1 cellular context compared by ENCODE assay signal in the genomic region with DNA sequence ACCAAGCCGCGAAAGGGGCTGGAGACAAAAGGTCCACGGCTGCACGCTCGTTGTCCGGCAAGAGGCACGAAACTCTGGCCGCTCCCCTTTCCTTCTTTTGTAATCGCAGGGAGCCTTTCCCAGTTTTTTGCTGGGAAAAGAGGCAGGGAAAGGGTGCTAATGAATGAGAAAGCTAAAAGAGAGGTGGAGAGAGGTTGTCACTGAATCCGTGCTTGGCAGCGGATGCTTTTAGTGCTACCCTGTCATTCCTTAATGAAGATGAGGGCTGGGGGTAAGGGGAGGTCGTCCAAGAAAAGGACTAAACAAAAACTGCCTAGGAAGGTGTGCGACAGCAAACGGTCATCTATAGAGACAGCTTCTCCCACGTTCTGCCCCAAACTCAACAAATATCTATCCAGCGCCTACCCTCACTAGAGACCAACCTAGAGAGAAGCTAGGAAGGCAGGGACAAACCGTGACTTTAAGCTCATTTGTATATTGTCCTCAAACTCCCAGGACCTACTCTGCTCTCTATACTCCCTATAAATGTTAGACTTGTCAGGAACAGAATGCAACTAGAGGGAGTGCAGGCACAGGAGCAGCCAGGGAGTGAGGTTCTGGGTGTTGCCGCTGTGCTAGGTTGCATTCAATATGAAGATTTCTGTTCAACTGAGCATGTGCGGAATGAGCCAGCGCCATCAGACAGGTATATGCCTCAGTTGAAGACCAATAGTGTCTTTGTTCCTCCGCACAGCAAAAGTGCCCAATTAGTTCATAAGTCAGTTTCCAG.
TF ChIP-seq lines count a peak whose summit lies in the region.

No MANE protein-coding gene starts in this region.

TF ChIP-seq in K562, 482 proteins besides CTCF, POLR2A, EP300 and RAD21 (continued from another document and continues in another):
- TF ChIP-seq, protein P1, sequence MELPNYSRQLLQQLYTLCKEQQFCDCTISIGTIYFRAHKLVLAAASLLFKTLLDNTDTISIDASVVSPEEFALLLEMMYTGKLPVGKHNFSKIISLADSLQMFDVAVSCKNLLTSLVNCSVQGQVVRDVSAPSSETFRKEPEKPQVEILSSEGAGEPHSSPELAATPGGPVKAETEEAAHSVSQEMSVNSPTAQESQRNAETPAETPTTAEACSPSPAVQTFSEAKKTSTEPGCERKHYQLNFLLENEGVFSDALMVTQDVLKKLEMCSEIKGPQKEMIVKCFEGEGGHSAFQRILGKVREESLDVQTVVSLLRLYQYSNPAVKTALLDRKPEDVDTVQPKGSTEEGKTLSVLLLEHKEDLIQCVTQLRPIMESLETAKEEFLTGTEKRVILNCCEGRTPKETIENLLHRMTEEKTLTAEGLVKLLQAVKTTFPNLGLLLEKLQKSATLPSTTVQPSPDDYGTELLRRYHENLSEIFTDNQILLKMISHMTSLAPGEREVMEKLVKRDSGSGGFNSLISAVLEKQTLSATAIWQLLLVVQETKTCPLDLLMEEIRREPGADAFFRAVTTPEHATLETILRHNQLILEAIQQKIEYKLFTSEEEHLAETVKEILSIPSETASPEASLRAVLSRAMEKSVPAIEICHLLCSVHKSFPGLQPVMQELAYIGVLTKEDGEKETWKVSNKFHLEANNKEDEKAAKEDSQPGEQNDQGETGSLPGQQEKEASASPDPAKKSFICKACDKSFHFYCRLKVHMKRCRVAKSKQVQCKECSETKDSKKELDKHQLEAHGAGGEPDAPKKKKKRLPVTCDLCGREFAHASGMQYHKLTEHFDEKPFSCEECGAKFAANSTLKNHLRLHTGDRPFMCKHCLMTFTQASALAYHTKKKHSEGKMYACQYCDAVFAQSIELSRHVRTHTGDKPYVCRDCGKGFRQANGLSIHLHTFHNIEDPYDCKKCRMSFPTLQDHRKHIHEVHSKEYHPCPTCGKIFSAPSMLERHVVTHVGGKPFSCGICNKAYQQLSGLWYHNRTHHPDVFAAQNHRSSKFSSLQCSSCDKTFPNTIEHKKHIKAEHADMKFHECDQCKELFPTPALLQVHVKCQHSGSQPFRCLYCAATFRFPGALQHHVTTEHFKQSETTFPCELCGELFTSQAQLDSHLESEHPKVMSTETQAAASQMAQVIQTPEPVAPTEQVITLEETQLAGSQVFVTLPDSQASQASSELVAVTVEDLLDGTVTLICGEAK (IDR thresholded peaks at IDR 0.05) = 0 out of 2 replicates have a peak, but pooled peaks have one; percentile 20
- TF ChIP-seq, protein P1 (CRISPR knock-in tag; IDR thresholded peaks at IDR 0.05) = no peak
- TF ChIP-seq, protein P2, sequence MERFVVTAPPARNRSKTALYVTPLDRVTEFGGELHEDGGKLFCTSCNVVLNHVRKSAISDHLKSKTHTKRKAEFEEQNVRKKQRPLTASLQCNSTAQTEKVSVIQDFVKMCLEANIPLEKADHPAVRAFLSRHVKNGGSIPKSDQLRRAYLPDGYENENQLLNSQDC (CRISPR knock-in tag; IDR thresholded peaks at IDR 0.05) = no peak
- TF ChIP-seq ATF7 (IDR thresholded peaks at IDR 0.05) (0 out of 2 replicates have a peak, but pooled peaks have one; percentile 8), CEBPB (tag; IDR thresholded peaks at IDR 0.05) (no peak), L3MBTL2 (IDR thresholded peaks at IDR 0.05) (peak; percentile 40; the same call in 1 of the 2 replicates), ZSCAN32 (CRISPR knock-in tag; IDR thresholded peaks at IDR 0.05) (no peak)
- TF ChIP-seq, protein P3, sequence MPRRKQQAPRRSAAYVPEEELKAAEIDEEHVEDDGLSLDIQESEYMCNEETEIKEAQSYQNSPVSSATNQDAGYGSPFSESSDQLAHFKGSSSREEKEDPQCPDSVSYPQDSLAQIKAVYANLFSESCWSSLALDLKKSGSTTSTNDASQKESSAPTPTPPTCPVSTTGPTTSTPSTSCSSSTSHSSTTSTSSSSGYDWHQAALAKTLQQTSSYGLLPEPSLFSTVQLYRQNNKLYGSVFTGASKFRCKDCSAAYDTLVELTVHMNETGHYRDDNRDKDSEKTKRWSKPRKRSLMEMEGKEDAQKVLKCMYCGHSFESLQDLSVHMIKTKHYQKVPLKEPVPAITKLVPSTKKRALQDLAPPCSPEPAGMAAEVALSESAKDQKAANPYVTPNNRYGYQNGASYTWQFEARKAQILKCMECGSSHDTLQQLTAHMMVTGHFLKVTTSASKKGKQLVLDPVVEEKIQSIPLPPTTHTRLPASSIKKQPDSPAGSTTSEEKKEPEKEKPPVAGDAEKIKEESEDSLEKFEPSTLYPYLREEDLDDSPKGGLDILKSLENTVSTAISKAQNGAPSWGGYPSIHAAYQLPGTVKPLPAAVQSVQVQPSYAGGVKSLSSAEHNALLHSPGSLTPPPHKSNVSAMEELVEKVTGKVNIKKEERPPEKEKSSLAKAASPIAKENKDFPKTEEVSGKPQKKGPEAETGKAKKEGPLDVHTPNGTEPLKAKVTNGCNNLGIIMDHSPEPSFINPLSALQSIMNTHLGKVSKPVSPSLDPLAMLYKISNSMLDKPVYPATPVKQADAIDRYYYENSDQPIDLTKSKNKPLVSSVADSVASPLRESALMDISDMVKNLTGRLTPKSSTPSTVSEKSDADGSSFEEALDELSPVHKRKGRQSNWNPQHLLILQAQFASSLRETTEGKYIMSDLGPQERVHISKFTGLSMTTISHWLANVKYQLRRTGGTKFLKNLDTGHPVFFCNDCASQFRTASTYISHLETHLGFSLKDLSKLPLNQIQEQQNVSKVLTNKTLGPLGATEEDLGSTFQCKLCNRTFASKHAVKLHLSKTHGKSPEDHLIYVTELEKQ (CRISPR knock-in tag; IDR thresholded peaks at IDR 0.05) = no peak
- TF ChIP-seq, protein P4, sequence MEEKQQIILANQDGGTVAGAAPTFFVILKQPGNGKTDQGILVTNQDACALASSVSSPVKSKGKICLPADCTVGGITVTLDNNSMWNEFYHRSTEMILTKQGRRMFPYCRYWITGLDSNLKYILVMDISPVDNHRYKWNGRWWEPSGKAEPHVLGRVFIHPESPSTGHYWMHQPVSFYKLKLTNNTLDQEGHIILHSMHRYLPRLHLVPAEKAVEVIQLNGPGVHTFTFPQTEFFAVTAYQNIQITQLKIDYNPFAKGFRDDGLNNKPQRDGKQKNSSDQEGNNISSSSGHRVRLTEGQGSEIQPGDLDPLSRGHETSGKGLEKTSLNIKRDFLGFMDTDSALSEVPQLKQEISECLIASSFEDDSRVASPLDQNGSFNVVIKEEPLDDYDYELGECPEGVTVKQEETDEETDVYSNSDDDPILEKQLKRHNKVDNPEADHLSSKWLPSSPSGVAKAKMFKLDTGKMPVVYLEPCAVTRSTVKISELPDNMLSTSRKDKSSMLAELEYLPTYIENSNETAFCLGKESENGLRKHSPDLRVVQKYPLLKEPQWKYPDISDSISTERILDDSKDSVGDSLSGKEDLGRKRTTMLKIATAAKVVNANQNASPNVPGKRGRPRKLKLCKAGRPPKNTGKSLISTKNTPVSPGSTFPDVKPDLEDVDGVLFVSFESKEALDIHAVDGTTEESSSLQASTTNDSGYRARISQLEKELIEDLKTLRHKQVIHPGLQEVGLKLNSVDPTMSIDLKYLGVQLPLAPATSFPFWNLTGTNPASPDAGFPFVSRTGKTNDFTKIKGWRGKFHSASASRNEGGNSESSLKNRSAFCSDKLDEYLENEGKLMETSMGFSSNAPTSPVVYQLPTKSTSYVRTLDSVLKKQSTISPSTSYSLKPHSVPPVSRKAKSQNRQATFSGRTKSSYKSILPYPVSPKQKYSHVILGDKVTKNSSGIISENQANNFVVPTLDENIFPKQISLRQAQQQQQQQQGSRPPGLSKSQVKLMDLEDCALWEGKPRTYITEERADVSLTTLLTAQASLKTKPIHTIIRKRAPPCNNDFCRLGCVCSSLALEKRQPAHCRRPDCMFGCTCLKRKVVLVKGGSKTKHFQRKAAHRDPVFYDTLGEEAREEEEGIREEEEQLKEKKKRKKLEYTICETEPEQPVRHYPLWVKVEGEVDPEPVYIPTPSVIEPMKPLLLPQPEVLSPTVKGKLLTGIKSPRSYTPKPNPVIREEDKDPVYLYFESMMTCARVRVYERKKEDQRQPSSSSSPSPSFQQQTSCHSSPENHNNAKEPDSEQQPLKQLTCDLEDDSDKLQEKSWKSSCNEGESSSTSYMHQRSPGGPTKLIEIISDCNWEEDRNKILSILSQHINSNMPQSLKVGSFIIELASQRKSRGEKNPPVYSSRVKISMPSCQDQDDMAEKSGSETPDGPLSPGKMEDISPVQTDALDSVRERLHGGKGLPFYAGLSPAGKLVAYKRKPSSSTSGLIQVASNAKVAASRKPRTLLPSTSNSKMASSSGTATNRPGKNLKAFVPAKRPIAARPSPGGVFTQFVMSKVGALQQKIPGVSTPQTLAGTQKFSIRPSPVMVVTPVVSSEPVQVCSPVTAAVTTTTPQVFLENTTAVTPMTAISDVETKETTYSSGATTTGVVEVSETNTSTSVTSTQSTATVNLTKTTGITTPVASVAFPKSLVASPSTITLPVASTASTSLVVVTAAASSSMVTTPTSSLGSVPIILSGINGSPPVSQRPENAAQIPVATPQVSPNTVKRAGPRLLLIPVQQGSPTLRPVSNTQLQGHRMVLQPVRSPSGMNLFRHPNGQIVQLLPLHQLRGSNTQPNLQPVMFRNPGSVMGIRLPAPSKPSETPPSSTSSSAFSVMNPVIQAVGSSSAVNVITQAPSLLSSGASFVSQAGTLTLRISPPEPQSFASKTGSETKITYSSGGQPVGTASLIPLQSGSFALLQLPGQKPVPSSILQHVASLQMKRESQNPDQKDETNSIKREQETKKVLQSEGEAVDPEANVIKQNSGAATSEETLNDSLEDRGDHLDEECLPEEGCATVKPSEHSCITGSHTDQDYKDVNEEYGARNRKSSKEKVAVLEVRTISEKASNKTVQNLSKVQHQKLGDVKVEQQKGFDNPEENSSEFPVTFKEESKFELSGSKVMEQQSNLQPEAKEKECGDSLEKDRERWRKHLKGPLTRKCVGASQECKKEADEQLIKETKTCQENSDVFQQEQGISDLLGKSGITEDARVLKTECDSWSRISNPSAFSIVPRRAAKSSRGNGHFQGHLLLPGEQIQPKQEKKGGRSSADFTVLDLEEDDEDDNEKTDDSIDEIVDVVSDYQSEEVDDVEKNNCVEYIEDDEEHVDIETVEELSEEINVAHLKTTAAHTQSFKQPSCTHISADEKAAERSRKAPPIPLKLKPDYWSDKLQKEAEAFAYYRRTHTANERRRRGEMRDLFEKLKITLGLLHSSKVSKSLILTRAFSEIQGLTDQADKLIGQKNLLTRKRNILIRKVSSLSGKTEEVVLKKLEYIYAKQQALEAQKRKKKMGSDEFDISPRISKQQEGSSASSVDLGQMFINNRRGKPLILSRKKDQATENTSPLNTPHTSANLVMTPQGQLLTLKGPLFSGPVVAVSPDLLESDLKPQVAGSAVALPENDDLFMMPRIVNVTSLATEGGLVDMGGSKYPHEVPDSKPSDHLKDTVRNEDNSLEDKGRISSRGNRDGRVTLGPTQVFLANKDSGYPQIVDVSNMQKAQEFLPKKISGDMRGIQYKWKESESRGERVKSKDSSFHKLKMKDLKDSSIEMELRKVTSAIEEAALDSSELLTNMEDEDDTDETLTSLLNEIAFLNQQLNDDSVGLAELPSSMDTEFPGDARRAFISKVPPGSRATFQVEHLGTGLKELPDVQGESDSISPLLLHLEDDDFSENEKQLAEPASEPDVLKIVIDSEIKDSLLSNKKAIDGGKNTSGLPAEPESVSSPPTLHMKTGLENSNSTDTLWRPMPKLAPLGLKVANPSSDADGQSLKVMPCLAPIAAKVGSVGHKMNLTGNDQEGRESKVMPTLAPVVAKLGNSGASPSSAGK (IDR thresholded peaks at IDR 0.05) = peak; percentile 51; the same call in 1 of the 2 replicates
